In genomic region chr10:17075975-17076374, GRCh38 we compare ENCODE assay signal across 12 cellular contexts. TPM values are rescaled to one million over a fixed set of nuclear protein-coding genes. Genes with fewer than 3 reads are reported as not detected.
DNase-seq lines count a peak whose midpoint lies in the region; ATAC-seq, FAIRE-seq and TF ChIP-seq lines count a peak whose summit lies in the region.
"Had no signal": no experiment of that assay in that cellular context is flagged by ENCODE, and none has a peak within 500 bp of the region (broad histone marks: within the 10 kb centered on the region; RNA-seq: fewer than 3 reads in every experiment).

No MANE protein-coding gene starts in this region.

- TF ChIP-seq EP300 in sigmoid colon (IDR thresholded peaks at IDR 0.05) = no peak

- intact Hi-C loops in sigmoid colon (cut with DNase I) (no loop called here), kidney (cut with DNase I) (no loop called here)

- peaks cover 3% of the 10 kb centered on the region for H3K27me3 Mint-ChIP-seq in glutamatergic neuron (ENCODE audit: unreplicated experiment)

- no peaks in the 10 kb centered on the region for H3K36me3 Mint-ChIP-seq in glutamatergic neuron (ENCODE audit: unreplicated experiment)

- no peak overlapping the region for H3K4me3 Mint-ChIP-seq in glutamatergic neuron (ENCODE audit: unreplicated experiment)
- H3K4me3 Mint-ChIP-seq: neural crest cell had no signal

- peaks cover 12% of the 10 kb centered on the region for H3K4me1 Mint-ChIP-seq in glutamatergic neuron (ENCODE audit: low read depth, unreplicated experiment)

- no peak overlapping the region for H3K27ac Mint-ChIP-seq in glutamatergic neuron (ENCODE audit: unreplicated experiment)

- peaks cover 3% of the 10 kb centered on the region for H3K9me3 Mint-ChIP-seq in glutamatergic neuron (ENCODE audit: unreplicated experiment)

- H3K27ac ChIP-seq in sigmoid colon (peak overlapping the region in 3 of 4 donors; percentile 54 to 67 (median 59)), kidney (ENCODE audit: low read depth in 2 of 2, low read length in 2 of 2) (no peak overlapping the region)
- H3K27ac ChIP-seq: BLaER1 had no signal

- H3K36me3 ChIP-seq in sigmoid colon = no peaks in the 10 kb centered on the region
- H3K36me3 ChIP-seq in kidney (ENCODE audit: control insufficient read depth in 1 of 2, insufficient read depth in 2 of 2, low read length in 2 of 2) = peaks cover 9 to 27% of the 10 kb centered on the region in 2 donors
- H3K36me3 ChIP-seq: BLaER1 had no signal

- no peaks in the 10 kb centered on the region for H3K9me3 ChIP-seq in sigmoid colon
- no peaks in the 10 kb centered on the region for H3K9me3 ChIP-seq in kidney (ENCODE audit: control insufficient read depth in 1 of 2, low read length in 2 of 2)
- H3K9me3 ChIP-seq: BLaER1 had no signal

- WGBS in sigmoid colon, 2 donors = 84 to 88% methylated on average over 2 of the region's 2 CpGs

- H3K4me3 ChIP-seq in sigmoid colon (no peak overlapping the region), kidney (ENCODE audit: low read length in 2 of 2) (no peak overlapping the region)
- H3K4me3 ChIP-seq: BLaER1 had no signal

- H3K4me1 ChIP-seq in sigmoid colon (peaks cover 0 to 9% (median 4%) of the 10 kb centered on the region in 4 donors), kidney (ENCODE audit: control insufficient read depth in 1 of 2, insufficient read depth in 1 of 2, low read depth in 1 of 2, low read length in 2 of 2) (no peaks in the 10 kb centered on the region)
- H3K4me1 ChIP-seq: BLaER1 had no signal

- no peak for TF ChIP-seq CTCF in glutamatergic neuron (IDR thresholded peaks at IDR 0.05; ENCODE audit: partially characterized antibody, unreplicated experiment)
- TF ChIP-seq CTCF in sigmoid colon (IDR thresholded peaks at IDR 0.05) = no peak
- TF ChIP-seq CTCF in kidney (IDR thresholded peaks at IDR 0.05; ENCODE audit: borderline replicate concordance, extremely low read depth, insufficient read depth) = no peak

- H3K9ac ChIP-seq in kidney (ENCODE audit: low read length in 2 of 2) = no peak overlapping the region
- H3K9ac ChIP-seq: BLaER1 had no signal

- no peak for TF ChIP-seq POLR2A in sigmoid colon (IDR thresholded peaks at IDR 0.05)

- no peaks in the 10 kb centered on the region for H3K27me3 ChIP-seq in sigmoid colon
- H3K27me3 ChIP-seq: BLaER1 had no signal

- peak; percentile 16 for ATAC-seq in SK-N-SH treated with all-trans-retinoic acid at 6 μM for 48 hours
- ATAC-seq in HG02610 (IDR thresholded peaks at IDR 0.05; ENCODE audit: unreplicated experiment) = no peak
- ATAC-seq in HG02870 (IDR thresholded peaks at IDR 0.05; ENCODE audit: unreplicated experiment) = no peak
- ATAC-seq: stimulated activated naive CD8-positive, alpha-beta T cell treated with anti-CD3 and anti-CD28 coated beads, Interleukin-15, Interleukin-2, amounts not matched to agents 100 U/mL and 50 U/mL, for 24 hours had no signal

- DNase-seq in CD1c-positive myeloid dendritic cell (ENCODE audit: extremely low spot score) (peak; percentile 47), glutamatergic neuron (peak; percentile 54), sigmoid colon (no peak), NCI-H226 (no peak), kidney (no peak)
- DNase-seq: NCI-H1436; stimulated activated naive CD8-positive, alpha-beta T cell treated with anti-CD3 and anti-CD28 coated beads, Interleukin-15, Interleukin-2, amounts not matched to agents 100 U/mL and 50 U/mL, for 24 hours had no signal

- FAIRE-seq in kidney (lab: Jason Lieb, UNC) = no peak

TF ChIP-seq in SK-N-SH treated with all-trans-retinoic acid at 6 μM for 48 hours, 23 proteins besides CTCF, POLR2A, EP300 and RAD21:
- TF ChIP-seq SNAI2 (CRISPR knock-in tag; IDR thresholded peaks at IDR 0.05) (no peak), PATZ1 (CRISPR knock-in tag; IDR thresholded peaks at IDR 0.05; ENCODE audit: borderline replicate concordance) (no peak), ZNF565 (CRISPR knock-in tag; conservative IDR thresholded peaks at IDR 0.05; ENCODE audit: low read depth) (no peak), OSR1 (CRISPR knock-in tag; IDR thresholded peaks at IDR 0.05) (no peak), RARB (CRISPR knock-in tag; IDR thresholded peaks at IDR 0.05) (no peak)
- TF ChIP-seq, protein P1, sequence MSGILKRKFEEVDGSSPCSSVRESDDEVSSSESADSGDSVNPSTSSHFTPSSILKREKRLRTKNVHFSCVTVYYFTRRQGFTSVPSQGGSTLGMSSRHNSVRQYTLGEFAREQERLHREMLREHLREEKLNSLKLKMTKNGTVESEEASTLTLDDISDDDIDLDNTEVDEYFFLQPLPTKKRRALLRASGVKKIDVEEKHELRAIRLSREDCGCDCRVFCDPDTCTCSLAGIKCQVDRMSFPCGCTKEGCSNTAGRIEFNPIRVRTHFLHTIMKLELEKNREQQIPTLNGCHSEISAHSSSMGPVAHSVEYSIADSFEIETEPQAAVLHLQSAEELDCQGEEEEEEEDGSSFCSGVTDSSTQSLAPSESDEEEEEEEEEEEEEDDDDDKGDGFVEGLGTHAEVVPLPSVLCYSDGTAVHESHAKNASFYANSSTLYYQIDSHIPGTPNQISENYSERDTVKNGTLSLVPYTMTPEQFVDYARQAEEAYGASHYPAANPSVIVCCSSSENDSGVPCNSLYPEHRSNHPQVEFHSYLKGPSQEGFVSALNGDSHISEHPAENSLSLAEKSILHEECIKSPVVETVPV (CRISPR knock-in tag; IDR thresholded peaks at IDR 0.05) = no peak

RNA-seq across cellular contexts. Expression of gene CUBN, which starts 53.6 kb away (rescaled TPM):
- 0.32 TPM for total RNA-seq in glutamatergic neuron (ENCODE audit: unreplicated experiment)
- 1 to 10 TPM; 1.1 to 2.4 (median 1.2) TPM for total RNA-seq in sigmoid colon
- polyA plus RNA-seq in sigmoid colon = under 1 TPM in 1 of 3 donors, not detected in 2; 0.25 TPM
- total RNA-seq in kidney = 14.8 TPM
- polyA plus RNA-seq in kidney (ENCODE audit: insufficient read depth, low read depth, low replicate concordance) = 31.6 TPM

Comparison
In these comparisons a context has a peak if more than half of its experiments do, and no peak if none do; other contexts are left out.
1. DNase-seq: peak in CD1c-positive myeloid dendritic cell (single experiment) and glutamatergic neuron (single experiment); none in sigmoid colon (single experiment), NCI-H226 (single experiment) and kidney (single experiment).
2. H3K27ac ChIP-seq: peak in sigmoid colon (3 of 4); none in kidney (0 of 2).